ENCODE assay signal across 8 cellular contexts in the genomic region with DNA sequence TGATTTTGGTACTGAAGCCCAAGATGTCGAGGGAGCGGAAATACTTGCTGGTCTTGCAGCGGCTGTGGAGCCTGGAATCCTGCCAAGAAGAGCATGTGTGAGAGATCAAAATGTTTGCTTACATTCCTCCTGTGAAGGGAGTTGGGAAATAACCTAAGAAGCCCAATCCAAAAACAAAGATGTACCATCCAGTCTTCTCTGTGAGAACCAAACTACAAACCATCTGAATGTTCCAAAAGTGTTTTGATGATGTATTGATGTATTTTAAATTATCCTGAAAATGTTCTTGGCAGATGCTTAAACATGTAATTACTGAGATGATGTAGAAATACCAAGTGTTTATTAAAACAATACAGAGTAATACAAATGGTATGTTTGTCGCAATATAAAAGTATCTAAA. TPM values are rescaled to one million over a fixed set of nuclear protein-coding genes. Genes with fewer than 3 reads are reported as not detected.
DNase-seq lines count a peak whose midpoint lies in the region; ATAC-seq and TF ChIP-seq lines count a peak whose summit lies in the region.

No MANE protein-coding gene starts in this region.

- H3K4me1 ChIP-seq in heart left ventricle (peaks cover 0 to 10% (median 0%) of the 10 kb centered on the region in 12 donors), sigmoid colon (peaks cover 0 to 22% (median 17%) of the 10 kb centered on the region in 4 donors)

- no peak overlapping the region for H3K27ac Mint-ChIP-seq in activated naive CD4-positive, alpha-beta T cell treated with anti-CD3 and anti-CD28 coated beads for 36 hours

- ATAC-seq in heart left ventricle (peak; percentile 74 to 97 (median 82)), HG03571 (IDR thresholded peaks at IDR 0.05; ENCODE audit: unreplicated experiment) (no peak), GM18907 (IDR thresholded peaks at IDR 0.05; ENCODE audit: unreplicated experiment) (no peak)

- in situ Hi-C loops in SK-MEL-5 (cut with HindIII; ENCODE audit: low pct_unique_long_range_greater_than_20kb, low sequenced_read_pairs): no loop called here
- in situ Hi-C loops in GM13976 (cut with MboI; ENCODE audit: low sequenced_read_pairs, unreplicated experiment): no loop called here

- TF ChIP-seq EP300 in sigmoid colon (IDR thresholded peaks at IDR 0.05): peak; percentile 38 to 91 (median 72)

- no peaks in the 10 kb centered on the region for H3K36me3 ChIP-seq in heart left ventricle
- H3K36me3 ChIP-seq in sigmoid colon: no peaks in the 10 kb centered on the region

- H3K9me3 Mint-ChIP-seq in activated naive CD4-positive, alpha-beta T cell treated with anti-CD3 and anti-CD28 coated beads for 36 hours: peaks cover 17% of the 10 kb centered on the region

- H3K27me3 Mint-ChIP-seq in activated naive CD4-positive, alpha-beta T cell treated with anti-CD3 and anti-CD28 coated beads for 36 hours (ENCODE audit: low read depth): no peaks in the 10 kb centered on the region

- CTCF ChIA-PET in activated naive CD4-positive, alpha-beta T cell treated with anti-CD3 and anti-CD28 coated beads for 36 hours (lab: Charles Lee): no interaction called here

- H3K4me3 Mint-ChIP-seq in activated naive CD4-positive, alpha-beta T cell treated with anti-CD3 and anti-CD28 coated beads for 36 hours: no peak overlapping the region

- 25 to 30% (median 29%) methylated on average over 4 of the region's 4 CpGs for WGBS in heart left ventricle, 4 donors
- WGBS in sigmoid colon, 2 donors: 28 to 58% methylated on average over 4 of the region's 4 CpGs

- intact Hi-C loops in heart left ventricle (cut with DNase I) (loop anchor here in 1 of 10 donors (10.0 kb wide), 1 partner anchor 96 kb away; no protein-coding TSS in a partner anchor), sigmoid colon (cut with DNase I) (loop anchor here (1.0 kb wide), 1 partner anchor 23 kb away; no protein-coding TSS in a partner anchor)
- intact Hi-C loops in activated naive CD4-positive, alpha-beta T cell treated with anti-CD3 and anti-CD28 coated beads for 36 hours (cut with micrococcal nuclease): no loop called here

- no peaks in the 10 kb centered on the region for H3K4me1 Mint-ChIP-seq in activated naive CD4-positive, alpha-beta T cell treated with anti-CD3 and anti-CD28 coated beads for 36 hours (ENCODE audit: low read depth)

- H3K4me3 ChIP-seq in heart left ventricle: no peak overlapping the region
- no peak overlapping the region for H3K4me3 ChIP-seq in sigmoid colon

- no peaks in the 10 kb centered on the region for H3K36me3 Mint-ChIP-seq in activated naive CD4-positive, alpha-beta T cell treated with anti-CD3 and anti-CD28 coated beads for 36 hours (ENCODE audit: low read depth)

- H3K9me3 ChIP-seq in heart left ventricle (peaks cover 0 to 37% (median 11%) of the 10 kb centered on the region in 12 donors), sigmoid colon (no peaks in the 10 kb centered on the region)

- no peak for TF ChIP-seq CTCF in heart left ventricle (IDR thresholded peaks at IDR 0.05)
- TF ChIP-seq CTCF in sigmoid colon (IDR thresholded peaks at IDR 0.05): no peak
- no peak for TF ChIP-seq CTCF in GM13976 (IDR thresholded peaks at IDR 0.05; ENCODE audit: borderline replicate concordance, control extremely low read depth, extremely low read depth, insufficient read depth, missing control alignments)

- DNase-seq in GM04504 (ENCODE audit: low read depth) (peak; percentile 97), SK-MEL-5 (ENCODE audit: low read depth, low spot score) (peak; percentile 8), heart left ventricle (peak; percentile 76 to 90 (median 82)), sigmoid colon (peak; percentile 98), GM13976 (ENCODE audit: low spot score) (no peak)
- DNase-seq in activated naive CD4-positive, alpha-beta T cell treated with anti-CD3 and anti-CD28 coated beads for 36 hours: no peak

- H3K27me3 ChIP-seq in heart left ventricle (no peaks in the 10 kb centered on the region), sigmoid colon (no peaks in the 10 kb centered on the region)

- TF ChIP-seq POLR2A in heart left ventricle (IDR thresholded peaks at IDR 0.05) (no peak), sigmoid colon (IDR thresholded peaks at IDR 0.05) (no peak)

- H3K27ac ChIP-seq in heart left ventricle: peak overlapping the region in 11 of 12 donors; percentile 24 to 72 (median 54)
- peak overlapping the region; percentile 64 to 79 (median 70) for H3K27ac ChIP-seq in sigmoid colon

RNA-seq across cellular contexts. Expression of a gene that starts 10.1 kb away (rescaled TPM):
- not detected in 2 replicates for total RNA-seq in SK-MEL-5 (2014; rRNA removed; shearing (Covaris generic))
- not detected in 2 replicates for polyA plus RNA-seq in SK-MEL-5 (2015; cell fraction: cytosol; rRNA removed)
- polyA plus RNA-seq in SK-MEL-5 (2015; cell fraction: nucleus; rRNA removed): not detected in 2 replicates
- total RNA-seq in heart left ventricle (1 to 10 TPM in 1 of 9 donors, under 1 TPM in 1, not detected in 7; 0.25 to 1.9 TPM), sigmoid colon (not detected)
- polyA plus RNA-seq in heart left ventricle (not detected), sigmoid colon (not detected)
- not detected for total RNA-seq in activated naive CD4-positive, alpha-beta T cell treated with anti-CD3 and anti-CD28 coated beads for 36 hours

RNA-seq across cellular contexts. Expression of a gene that starts 20.3 kb away (rescaled TPM):
- not detected in 2 replicates for total RNA-seq in SK-MEL-5 (2014; rRNA removed; shearing (Covaris generic))
- not detected in 2 replicates for polyA plus RNA-seq in SK-MEL-5 (2015; cell fraction: cytosol; rRNA removed)
- polyA plus RNA-seq in SK-MEL-5 (2015; cell fraction: nucleus; rRNA removed): not detected in 2 replicates
- 100 to 1,000 TPM in 3 of 9 donors, 10 to 100 TPM in 5, 1 to 10 TPM in 1; 9.3 to 304 (median 54.1) TPM for total RNA-seq in heart left ventricle
- polyA plus RNA-seq in heart left ventricle: 10 to 100 TPM; 21.3 to 39.2 TPM
- 100 to 1,000 TPM; 270 to 906 (median 466) TPM for total RNA-seq in sigmoid colon
- 100 to 1,000 TPM in 2 of 3 donors, 10 to 100 TPM in 1; 35.4 to 548 (median 171) TPM for polyA plus RNA-seq in sigmoid colon
- total RNA-seq in activated naive CD4-positive, alpha-beta T cell treated with anti-CD3 and anti-CD28 coated beads for 36 hours: not detected

RNA-seq across cellular contexts. Expression of a gene that starts 51.6 kb away (rescaled TPM):
- total RNA-seq in SK-MEL-5 (2014; rRNA removed; shearing (Covaris generic)): not detected in 2 replicates
- not detected in 2 replicates for polyA plus RNA-seq in SK-MEL-5 (2015; cell fraction: cytosol; rRNA removed)
- polyA plus RNA-seq in SK-MEL-5 (2015; cell fraction: nucleus; rRNA removed): not detected in 2 replicates
- 10 to 100 TPM in 1 of 9 donors, 1 to 10 TPM in 8; 1.6 to 14.3 (median 2.8) TPM for total RNA-seq in heart left ventricle
- 1 to 10 TPM in 1 of 2 donors, under 1 TPM in 1; 0.64 to 2.8 TPM for polyA plus RNA-seq in heart left ventricle
- 10 to 100 TPM in 3 of 4 donors, 1 to 10 TPM in 1; 2.6 to 25.3 (median 15.9) TPM for total RNA-seq in sigmoid colon
- polyA plus RNA-seq in sigmoid colon: 100 to 1,000 TPM in 2 of 3 donors, 10 to 100 TPM in 1; 94.4 to 311 (median 283) TPM
- total RNA-seq in activated naive CD4-positive, alpha-beta T cell treated with anti-CD3 and anti-CD28 coated beads for 36 hours: not detected

Comparison
In these comparisons a context has a peak if more than half of its experiments do, and no peak if none do; other contexts are left out.
1. DNase-seq: peak in GM04504 (single experiment), SK-MEL-5 (single experiment), heart left ventricle (5 of 5) and sigmoid colon (single experiment); none in GM13976 (single experiment) and activated naive CD4-positive, alpha-beta T cell treated with anti-CD3 and anti-CD28 coated beads for 36 hours (single experiment).
2. ATAC-seq: peak in heart left ventricle (4 of 4); none in HG03571 (single experiment) and GM18907 (single experiment).
3. RNA of a gene that starts 20.3 kb away (total RNA-seq): 270 to 906 TPM in sigmoid colon and 9.3 to 304 TPM in heart left ventricle; not detected in SK-MEL-5 and not detected in activated naive CD4-positive, alpha-beta T cell treated with anti-CD3 and anti-CD28 coated beads for 36 hours; every median in the first group is over 10 times any median in the second.